Comparison of ENCODE assay signal across 16 cellular contexts in genomic region chr5:67425514-67425913, GRCh38.
"Had no signal": no experiment of that assay in that cellular context is flagged by ENCODE, and none has a peak within 500 bp of the region (broad histone marks: within the 10 kb centered on the region; RNA-seq: fewer than 3 reads in every experiment).

No MANE protein-coding gene starts in this region.

- H3K4me1 Mint-ChIP-seq: activated B cell treated with CpG ODN at 0.5 μM for 24 hours, T-helper 17 cell had no signal

- FAIRE-seq: colon had no signal

- H3K27ac ChIP-seq: prostate gland, transverse colon had no signal

- H3K9me3 ChIP-seq: mucosa of descending colon, prostate gland, transverse colon had no signal

- H3K36me3 ChIP-seq: prostate gland, transverse colon had no signal

- H3K4me3 Mint-ChIP-seq: activated B cell treated with CpG ODN at 0.5 μM for 24 hours; activated CD4-positive, alpha-beta T cell treated with anti-CD3 and anti-CD28 coated beads, Interleukin-2, amount 10 ng/mL, durations not matched to agents 7 days and 5 days; activated naive CD4-positive, alpha-beta T cell treated with anti-CD3 and anti-CD28 coated beads, Interleukin-2, amount 10 ng/mL, durations not matched to agents 7 days and 5 days; immature natural killer cell; naive thymus-derived CD8-positive, alpha-beta T cell; T-helper 17 cell had no signal

- H3K9me3 Mint-ChIP-seq: activated B cell treated with CpG ODN at 0.5 μM for 24 hours; activated T-helper 2 cell treated with anti-CD3 and anti-CD28 coated beads, Interferon-gamma antibody, Interleukin-2, Interleukin-4, amounts not matched to agents 10 μg/mL and 5 μg/mL and 100 μg/mL, durations not matched to agents 14 hours and 24 hours and 36 hours had no signal

- H3K27me3 ChIP-seq: transverse colon had no signal

- H3K27me3 Mint-ChIP-seq: activated B cell treated with CpG ODN at 0.5 μM for 24 hours; activated CD4-positive, alpha-beta T cell treated with anti-CD3 and anti-CD28 coated beads, Interleukin-2, amount 10 ng/mL, durations not matched to agents 7 days and 5 days; activated naive CD4-positive, alpha-beta T cell treated with anti-CD3 and anti-CD28 coated beads, Interleukin-2, amount 10 ng/mL, durations not matched to agents 7 days and 5 days; naive thymus-derived CD8-positive, alpha-beta T cell; T-helper 17 cell had no signal

- H3K4me3 ChIP-seq: mucosa of descending colon, prostate gland, transverse colon had no signal

- H3K27ac Mint-ChIP-seq: activated B cell treated with CpG ODN at 0.5 μM for 24 hours; activated CD4-positive, alpha-beta T cell treated with anti-CD3 and anti-CD28 coated beads, Interleukin-2, amount 10 ng/mL, durations not matched to agents 7 days and 5 days; activated naive CD4-positive, alpha-beta T cell treated with anti-CD3 and anti-CD28 coated beads, Interleukin-2, amount 10 ng/mL, durations not matched to agents 7 days and 5 days; activated T-helper 2 cell treated with anti-CD3 and anti-CD28 coated beads, Interferon-gamma antibody, Interleukin-2, Interleukin-4, amounts not matched to agents 10 μg/mL and 5 μg/mL and 100 μg/mL, durations not matched to agents 14 hours and 24 hours and 36 hours; immature natural killer cell; T-helper 17 cell had no signal

- DNase-seq: activated B cell treated with CpG ODN at 0.5 μM for 24 hours; activated CD4-positive, alpha-beta T cell treated with anti-CD3 and anti-CD28 coated beads, Interleukin-2, amount 10 ng/mL, durations not matched to agents 7 days and 5 days; activated naive CD4-positive, alpha-beta T cell treated with anti-CD3 and anti-CD28 coated beads, Interleukin-2, amount 10 ng/mL, durations not matched to agents 7 days and 5 days; glutamatergic neuron; immature natural killer cell; mucosa of descending colon; naive thymus-derived CD8-positive, alpha-beta T cell; occipital lobe; stimulated activated CD4-positive, alpha-beta T cell treated with anti-CD3 and anti-CD28 coated beads, Interleukin-12 subunit alpha, Interleukin-12 subunit beta, amount 100 ng/mL, for 4 hours; stimulated activated naive CD4-positive, alpha-beta T cell; substantia nigra; T-helper 17 cell; transverse colon had no signal

- H3K4me1 ChIP-seq: prostate gland, transverse colon had no signal
